In genomic region chr5:85717203-85717563, GRCh38 we compare ENCODE assay signal across 25 cellular contexts.
A peak's percentile ranks its signal among the peaks of the same experiment; 100 is the strongest.
DNase-seq lines count a peak whose midpoint lies in the region; ATAC-seq, FAIRE-seq and TF ChIP-seq lines count a peak whose summit lies in the region.
"Had no signal": no experiment of that assay in that cellular context is flagged by ENCODE, and none has a peak within 500 bp of the region (broad histone marks: within the 10 kb centered on the region; RNA-seq: fewer than 3 reads in every experiment).

No MANE protein-coding gene starts in this region.

- H3K4me3 ChIP-seq in H7 (ENCODE audit: insufficient read depth, low read depth, low read length) (no peak overlapping the region), H1 (ENCODE audit: extremely low read depth in 1 of 4, insufficient read depth in 2 of 4, low read depth in 3 of 4, low read length in 4 of 4) (no peak overlapping the region), right lobe of liver (no peak overlapping the region)
- H3K4me3 ChIP-seq: BLaER1 had no signal

- DNase-seq in H7 (peak; percentile 1), H1 (ENCODE audit: low read depth in 1 of 2, low spot score in 2 of 2) (no peak), right lobe of liver (no peak), dedifferentiated amniotic fluid mesenchymal stem cell (ENCODE audit: extremely low spot score) (no peak)
- DNase-seq: 8988T; ACHN; BE2C; C1 segment of cervical spinal cord; CD4-positive, alpha-beta memory T cell; CD4-positive, CD25-positive, alpha-beta regulatory T cell; CD8-positive, alpha-beta memory T cell; COR-L47; DMS 273 treated with DMSO at 0.1 percent for 48 hours; DMS153; DMS53; DMS79; DND-41; EL; GDM1 had no signal

- TF ChIP-seq CTCF in H1 (IDR thresholded peaks at IDR 0.05; ENCODE audit: control extremely low read depth in 1 of 3, insufficient read depth in 1 of 3, low read depth in 1 of 3, low read length in 3 of 3) (no peak), right lobe of liver (IDR thresholded peaks at IDR 0.05) (no peak)

- H3K27ac ChIP-seq in H1 (ENCODE audit: low read depth, low read length) (no peak overlapping the region), right lobe of liver (peak overlapping the region; percentile 69 to 84 (median 70))
- H3K27ac ChIP-seq: BLaER1 had no signal

- H2AFZ ChIP-seq in H1 (ENCODE audit: low read length): 0 out of 2 replicates have a peak overlapping the region, but pooled peaks have one; percentile 15

- no peaks in the 10 kb centered on the region for H3K9me3 ChIP-seq in H1 (ENCODE audit: insufficient read depth in 2 of 2, low read depth in 1 of 2, low read length in 1 of 2)
- no peaks in the 10 kb centered on the region for H3K9me3 ChIP-seq in right lobe of liver
- H3K9me3 ChIP-seq: BE2C, BLaER1 had no signal

- no peaks in the 10 kb centered on the region for H3K23me2 ChIP-seq in H1 (ENCODE audit: low read depth, low read length)

- no peaks in the 10 kb centered on the region for H3K79me2 ChIP-seq in H1 (ENCODE audit: control insufficient read depth in 1 of 2, insufficient read depth in 2 of 2, low read length in 2 of 2)

- H2BK20ac ChIP-seq in H1 (ENCODE audit: low read length): no peak overlapping the region

- ATAC-seq in HG03432 (IDR thresholded peaks at IDR 0.05; ENCODE audit: unreplicated experiment) (peak; percentile 49), right lobe of liver (peak in 3 of 4 donors; percentile 33 to 70 (median 61)), GM21381 (IDR thresholded peaks at IDR 0.05; ENCODE audit: unreplicated experiment) (no peak), GM19395 (IDR thresholded peaks at IDR 0.05; ENCODE audit: unreplicated experiment) (no peak)

- H3K9ac ChIP-seq in H1 (replicated peaks in 1 of 4; ENCODE audit: extremely low read depth in 1 of 4, low read depth in 3 of 4, low read length in 3 of 4): no peak overlapping the region
- H3K9ac ChIP-seq: BLaER1 had no signal

- WGBS in H1 (ENCODE audit: extremely low coverage in 1 of 2, insufficient coverage in 1 of 2, insufficient read length in 1 of 2, insufficient replicate concordance in 2 of 2, low coverage in 1 of 2, low lambda C conversion rate in 2 of 2, missing lambda C conversion rate in 1 of 2), 2 experiments: 89% methylated on average over 1 of the region's 1 CpG; no CpG with 5 or more reads in 1 of the 2 experiments
- 40% methylated on average over 1 of the region's 1 CpG for WGBS in right lobe of liver (ENCODE audit: insufficient coverage, low coverage, low lambda C conversion rate, missing lambda C conversion rate)

- H3K4me2 ChIP-seq in H1 (ENCODE audit: insufficient read depth in 1 of 2, low read depth in 2 of 2, low read length in 2 of 2): no peak overlapping the region
- H3K4me2 ChIP-seq: BLaER1 had no signal

- no peaks in the 10 kb centered on the region for H4K20me1 ChIP-seq in H1 (replicated peaks in 1 of 2; ENCODE audit: control insufficient read depth in 1 of 2, insufficient read depth in 2 of 2, low read length in 2 of 2)
- H4K20me1 ChIP-seq: BLaER1 had no signal

- H3K4me1 ChIP-seq in H1 (replicated peaks in 1 of 4; ENCODE audit: control insufficient read depth in 3 of 4, insufficient read depth in 4 of 4, low read length in 3 of 4) (no peaks in the 10 kb centered on the region), right lobe of liver (peaks cover 0 to 9% (median 0%) of the 10 kb centered on the region in 4 donors)
- H3K4me1 ChIP-seq: BE2C, BLaER1 had no signal

- no peak overlapping the region for H3K4ac ChIP-seq in H1 (replicated peaks; ENCODE audit: insufficient read length, low read depth, low read length)

- no peak overlapping the region for H4K91ac ChIP-seq in H1 (replicated peaks; ENCODE audit: insufficient read length, low read length)

- no peaks in the 10 kb centered on the region for H3K27me3 ChIP-seq in H7 (ENCODE audit: control insufficient read depth, insufficient read depth, low read length)
- H3K27me3 ChIP-seq in H1 (replicated peaks in 1 of 4; ENCODE audit: control insufficient read depth in 3 of 4, extremely low read depth in 1 of 4, insufficient read depth in 3 of 4, low read length in 3 of 4): no peaks in the 10 kb centered on the region
- H3K27me3 ChIP-seq in right lobe of liver: no peaks in the 10 kb centered on the region
- H3K27me3 ChIP-seq: BE2C, BLaER1 had no signal

- no peak overlapping the region for H4K5ac ChIP-seq in H1 (ENCODE audit: insufficient read length, low read depth, low read length)

- H2BK5ac ChIP-seq in H1 (ENCODE audit: low read depth, low read length): no peak overlapping the region

- no peak overlapping the region for H2BK120ac ChIP-seq in H1 (replicated peaks; ENCODE audit: low read depth, low read length)

- intact Hi-C loops in right lobe of liver (cut with DNase I): no loop called here

- no peak overlapping the region for H2BK15ac ChIP-seq in H1 (ENCODE audit: low read length)

- TF ChIP-seq RAD21 in H1 (IDR thresholded peaks at IDR 0.05 in 1 of 2, conservative IDR thresholded peaks at IDR 0.05 in 1 of 2; ENCODE audit: low read depth in 2 of 2, low read length in 2 of 2): no peak

- H3K79me1 ChIP-seq in H1 (ENCODE audit: low read depth, low read length): no peaks in the 10 kb centered on the region

- H2BK12ac ChIP-seq in H1 (ENCODE audit: low read depth, low read length): no peak overlapping the region

- CTCF ChIA-PET in H1 (lab: Charles Lee; ENCODE audit: partially characterized antibody): interaction anchor here (1.1 kb wide), 1 partner anchor 30 kb away, joined by 3 read pairs; no protein-coding TSS in a partner anchor

- POLR2A ChIA-PET in H1 (lab: Charles Lee; ENCODE audit: partially characterized antibody): no interaction called here

- no peak overlapping the region for H3K14ac ChIP-seq in H1 (ENCODE audit: insufficient read length)

- no peaks in the 10 kb centered on the region for H3K36me3 ChIP-seq in H7 (replicated peaks; ENCODE audit: control insufficient read depth, insufficient read depth, low read length)
- H3K36me3 ChIP-seq in H1 (ENCODE audit: control insufficient read depth in 2 of 4, insufficient read depth in 4 of 4, low read length in 3 of 4): no peaks in the 10 kb centered on the region
- H3K36me3 ChIP-seq in right lobe of liver: no peaks in the 10 kb centered on the region
- H3K36me3 ChIP-seq: BE2C, BLaER1 had no signal

- no peak overlapping the region for H3K18ac ChIP-seq in H1 (ENCODE audit: extremely low read depth, low read length)

- H4K8ac ChIP-seq in H1 (ENCODE audit: extremely low read depth, insufficient read depth, low read length): no peak overlapping the region

- TF ChIP-seq EP300 in H1 (IDR thresholded peaks at IDR 0.05; ENCODE audit: borderline replicate concordance in 1 of 2, low read depth in 2 of 2, low read length in 2 of 2): no peak

- TF ChIP-seq POLR2A in H1 (IDR thresholded peaks at IDR 0.05; ENCODE audit: control extremely low read depth in 1 of 2, low read depth in 2 of 2, low read length in 2 of 2) (no peak), right lobe of liver (IDR thresholded peaks at IDR 0.05) (no peak)

- H3K23ac ChIP-seq in H1 (ENCODE audit: insufficient read length): no peak overlapping the region

- no peak for FAIRE-seq in H1 (lab: Jason Lieb, UNC)
- FAIRE-seq: A204.1, GM12891 had no signal

- H3K56ac ChIP-seq in H1 (replicated peaks; ENCODE audit: insufficient read length, low read depth, low read length): no peak overlapping the region

- H2AK5ac ChIP-seq in H1 (ENCODE audit: low read depth, low read length): no peak overlapping the region

TF ChIP-seq in H1, 55 proteins besides CTCF, POLR2A, EP300 and RAD21:
- TF ChIP-seq JUN (IDR thresholded peaks at IDR 0.05; ENCODE audit: low read depth, low read length) (no peak), USF2 (IDR thresholded peaks at IDR 0.05; ENCODE audit: low read length) (no peak), EZH2 (IDR thresholded peaks at IDR 0.05; ENCODE audit: low read depth, low read length, severe bottlenecking) (no peak), NRF1 (IDR thresholded peaks at IDR 0.05; ENCODE audit: low read depth, low read length) (no peak), ATF3 (IDR thresholded peaks at IDR 0.05; ENCODE audit: insufficient read depth, low read depth, low read length) (no peak), NANOG (IDR thresholded peaks at IDR 0.05; ENCODE audit: insufficient read depth, low read depth, low read length, poor library complexity, severe bottlenecking) (no peak)

Comparison
In these comparisons a context has a peak if more than half of its experiments do, and no peak if none do; other contexts are left out.
1. ATAC-seq: peak in HG03432 (single experiment) and right lobe of liver (3 of 4); none in GM21381 (single experiment) and GM19395 (single experiment).